ENCODE assay signal across 1 cellular context in the genomic region with DNA sequence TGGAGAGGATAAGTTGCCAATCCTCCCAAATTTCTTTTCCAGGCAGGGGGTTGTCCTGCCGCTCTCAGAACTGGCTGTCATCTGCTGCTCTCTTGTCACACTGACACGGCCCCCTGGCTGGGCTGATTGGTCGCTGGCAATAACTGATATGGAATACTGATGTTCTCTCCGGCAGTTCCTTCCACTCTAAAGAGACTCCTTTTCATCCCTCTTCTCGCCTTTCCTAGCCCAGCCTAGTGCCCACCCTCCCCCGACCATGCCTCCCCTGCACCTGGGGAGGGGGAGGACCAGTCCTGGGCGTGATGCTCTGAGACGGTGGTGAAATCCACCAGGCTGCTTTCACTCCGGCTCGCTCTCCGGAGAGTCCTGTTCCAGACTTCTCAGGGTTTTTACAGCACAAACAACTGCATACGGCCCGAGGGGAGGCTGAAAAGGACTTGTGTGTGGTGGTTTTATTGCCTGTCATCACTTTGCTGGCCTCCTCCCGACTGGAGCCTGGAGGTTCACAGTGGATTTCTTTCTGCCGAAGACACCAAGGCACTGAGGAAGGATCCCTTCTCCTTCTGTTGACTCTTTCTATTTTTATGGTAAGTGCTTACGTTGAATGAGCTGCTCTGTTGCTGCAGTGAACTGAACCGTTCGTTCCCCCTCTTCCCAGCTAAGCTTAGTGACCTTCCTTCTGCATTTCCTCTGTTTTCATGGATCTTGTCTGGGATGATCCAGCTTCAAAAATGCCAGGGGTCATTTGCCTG.
TF ChIP-seq lines count a peak whose summit lies in the region.

Gene ANO4 (plus strand): TSS at position 336 of the 752 bp plus-strand sequence. CDS start 107,010 bp downstream, outside the sequence.

TF ChIP-seq in A549, 52 proteins besides CTCF, POLR2A, EP300 and RAD21 (continued from another document):
- TF ChIP-seq, protein P1, sequence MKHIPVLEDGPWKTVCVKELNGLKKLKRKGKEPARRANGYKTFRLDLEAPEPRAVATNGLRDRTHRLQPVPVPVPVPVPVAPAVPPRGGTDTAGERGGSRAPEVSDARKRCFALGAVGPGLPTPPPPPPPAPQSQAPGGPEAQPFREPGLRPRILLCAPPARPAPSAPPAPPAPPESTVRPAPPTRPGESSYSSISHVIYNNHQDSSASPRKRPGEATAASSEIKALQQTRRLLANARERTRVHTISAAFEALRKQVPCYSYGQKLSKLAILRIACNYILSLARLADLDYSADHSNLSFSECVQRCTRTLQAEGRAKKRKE (CRISPR knock-in tag; IDR thresholded peaks at IDR 0.05; ENCODE audit: low read depth) = no peak
- no peak for TF ChIP-seq NR3C1 (IDR thresholded peaks at IDR 0.05)
- TF ChIP-seq ZNF302 (CRISPR knock-in tag; IDR thresholded peaks at IDR 0.05) = no peak
